Comparison of ENCODE assay signal across 33 cellular contexts in genomic region chr9:74517188-74517587, GRCh38. TPM values are rescaled to one million over a fixed set of nuclear protein-coding genes. Genes with fewer than 3 reads are reported as not detected.
"Had no signal": no experiment of that assay in that cellular context is flagged by ENCODE, and none has a peak within 500 bp of the region (broad histone marks: within the 10 kb centered on the region; RNA-seq: fewer than 3 reads in every experiment).

No MANE protein-coding gene starts in this region.

- ATAC-seq: activated CD8-positive, alpha-beta T cell treated with anti-CD3 and anti-CD28 coated beads for 36 hours; activated naive CD4-positive, alpha-beta T cell treated with anti-CD3 and anti-CD28 coated beads, Interleukin-2, amount 50 U/mL, for 72 hours; activated T-cell treated with anti-CD3 and anti-CD28 coated beads, Interleukin-2, amount 50 U/mL, for 4 hours; activated T-cell treated with anti-CD3 and anti-CD28 coated beads, Interleukin-2, amount 50 U/mL, for 72 hours; activated T-helper 17 cell treated with anti-CD3 and anti-CD28 coated beads, Interleukin-2, amount 50 U/mL, for 72 hours had no signal

- H3K27ac ChIP-seq: adrenal gland, cardiac muscle cell, VCaP had no signal

- H3K4me1 ChIP-seq: adrenal gland had no signal

- H3K9me3 ChIP-seq: adrenal gland had no signal

- H3K27me3 ChIP-seq: adrenal gland, cardiac muscle cell had no signal

- H3K4me3 ChIP-seq: adrenal gland, cardiac muscle cell had no signal

- DNase-seq: activated B cell treated with CpG ODN at 0.5 μM for 24 hours; activated CD4-positive, alpha-beta memory T cell treated with anti-CD3 and anti-CD28 coated beads for 36 hours; activated CD4-positive, alpha-beta T cell treated with anti-CD3 and anti-CD28 coated beads for 4 hours; activated CD4-positive, alpha-beta T cell treated with anti-CD3 and anti-CD28 coated beads, Interleukin-2, amount 10 ng/mL, durations not matched to agents 24 days and 14 days; activated CD4-positive, alpha-beta T cell treated with anti-CD3 and anti-CD28 coated beads, Interleukin-2, amount 50 U/mL, for 1 hour; activated CD4-positive, alpha-beta T cell treated with anti-CD3 and anti-CD28 coated beads, Interleukin-2, amount 50 U/mL, for 4 hours; activated CD4-positive, CD25-positive, alpha-beta regulatory T cell treated with anti-CD3 and anti-CD28 coated beads, Interleukin-2, amount 50 U/mL, for 72 hours; activated CD8-positive, alpha-beta memory T cell treated with anti-CD3 and anti-CD28 coated beads, Interleukin-2, amount 50 U/mL, for 4 hours; activated CD8-positive, alpha-beta T cell treated with anti-CD3 and anti-CD28 coated beads for 36 hours; activated effector memory CD4-positive, alpha-beta T cell treated with anti-CD3 and anti-CD28 coated beads, Interleukin-2, amount 50 U/mL, for 16 hours; activated gamma-delta T cell treated with Interleukin-2 at 50 U/mL for 16 hours; activated naive CD4-positive, alpha-beta T cell; activated naive CD4-positive, alpha-beta T cell treated with anti-CD3 and anti-CD28 coated beads for 36 hours; activated naive CD4-positive, alpha-beta T cell treated with anti-CD3 and anti-CD28 coated beads, Interleukin-2, amount 50 U/mL, for 16 hours; activated naive CD8-positive, alpha-beta T cell treated with anti-CD3 and anti-CD28 coated beads for 36 hours; activated T-cell treated with anti-CD3 and anti-CD28 coated beads for 4 hours; activated T-cell treated with anti-CD3 and anti-CD28 coated beads, Interleukin-2, amount 50 U/mL, for 1 hour; activated T-cell treated with anti-CD3 and anti-CD28 coated beads, Interleukin-2, amount 50 U/mL, for 4 hours; activated T-cell treated with anti-CD3 and anti-CD28 coated beads, Interleukin-2, amount 50 U/mL, for 72 hours; adrenal gland; amniotic stem cell; aorta; caudate nucleus; T-helper 2 cell; T-helper 9 cell had no signal

- H3K36me3 ChIP-seq: adrenal gland, cardiac muscle cell had no signal

- FAIRE-seq: astrocyte, bronchial epithelial cell, colon, TTC549 had no signal

RNA-seq across cellular contexts. Expression of gene RORB, which starts 20.1 kb away (rescaled TPM):
- total RNA-seq: activated B cell treated with CpG ODN at 0.5 μM for 24 hours; activated naive CD4-positive, alpha-beta T cell treated with anti-CD3 and anti-CD28 coated beads, Interleukin-2, amount 50 U/mL, for 72 hours; activated T-helper 17 cell treated with anti-CD3 and anti-CD28 coated beads, Interleukin-2, amount 50 U/mL, for 72 hours had no signal
- polyA plus RNA-seq: cardiac muscle cell had no signal
